In the genomic region with DNA sequence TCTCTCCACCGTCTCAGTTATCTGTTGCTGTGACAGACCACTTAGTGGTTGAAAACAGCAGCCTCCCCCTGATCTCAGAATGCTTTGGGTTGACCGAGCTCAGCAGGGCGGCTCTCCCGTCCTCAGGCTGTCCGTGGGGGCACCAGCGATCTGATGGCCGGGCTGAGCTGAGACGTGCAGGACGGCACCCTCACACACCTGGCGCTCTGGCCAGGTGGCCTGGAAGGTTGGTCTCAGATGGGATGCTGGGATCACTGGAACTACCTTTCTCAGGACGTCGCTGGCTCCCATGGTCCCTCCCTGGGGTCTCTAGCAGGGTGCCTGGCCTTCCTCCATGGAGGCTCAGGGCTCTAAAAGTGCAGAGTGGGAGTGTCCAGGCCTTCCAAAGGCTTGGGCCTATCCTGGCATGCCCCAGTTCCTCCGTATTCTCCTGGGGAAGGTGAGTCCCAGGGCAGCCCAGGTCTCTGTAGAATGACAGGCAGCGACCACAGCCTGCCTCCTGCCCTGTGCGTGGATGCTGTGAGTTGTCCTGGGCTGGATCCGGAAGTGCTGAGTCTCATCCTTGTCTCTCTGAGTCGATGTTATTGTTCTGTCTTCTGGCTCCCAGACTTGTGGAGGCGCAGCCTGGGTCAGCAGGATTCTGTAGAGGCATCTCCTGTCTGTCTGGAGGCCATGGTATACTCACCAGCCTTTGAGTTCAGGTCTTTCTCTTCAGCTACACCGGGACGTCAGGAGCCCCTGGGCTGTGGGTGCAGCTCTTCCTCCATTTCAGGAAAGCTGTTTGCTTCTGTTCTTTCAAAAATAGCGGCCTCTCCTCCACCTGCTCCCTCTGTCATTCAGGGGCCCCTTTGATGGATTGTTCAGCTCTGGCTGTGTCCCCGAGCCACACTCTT, we compare ENCODE assay signal across 14 cellular contexts. TPM values are rescaled to one million over a fixed set of nuclear protein-coding genes. Genes with fewer than 3 reads are reported as not detected.
DNase-seq lines count a peak whose midpoint lies in the region; ATAC-seq and TF ChIP-seq lines count a peak whose summit lies in the region.
"Had no signal": no experiment of that assay in that cellular context is flagged by ENCODE, and none has a peak within 500 bp of the region (broad histone marks: within the 10 kb centered on the region; RNA-seq: fewer than 3 reads in every experiment).

No MANE protein-coding gene starts in this region.

- H2BK15ac ChIP-seq in neuronal stem cell (ENCODE audit: low read length): no peak overlapping the region

- H3K4me1 Mint-ChIP-seq in CD4-positive, alpha-beta T cell (ENCODE audit: low read depth): peaks cover 4% of the 10 kb centered on the region
- peaks cover 4% of the 10 kb centered on the region for H3K4me1 Mint-ChIP-seq in chondrocyte (ENCODE audit: low read depth)

- H2AFZ ChIP-seq in neuronal stem cell (ENCODE audit: low read length): peak overlapping the region; percentile 68

- in situ Hi-C loops in KBM-7 (cut with MboI; ENCODE audit: low pct_unique_long_range_greater_than_20kb, low sequenced_read_pairs): loop anchor here (10.0 kb wide), 1 partner anchor 70 kb away; no protein-coding TSS in a partner anchor

- no peak overlapping the region for H4K8ac ChIP-seq in neuronal stem cell (ENCODE audit: low read depth, low read length)

- H3K27me3 ChIP-seq in CD4-positive, alpha-beta T cell (ENCODE audit: control insufficient read depth, insufficient read depth, low read length): no peaks in the 10 kb centered on the region
- H3K27me3 ChIP-seq in neuronal stem cell (ENCODE audit: control insufficient read depth in 3 of 3, insufficient read depth in 3 of 3, low read depth in 1 of 3, low read length in 3 of 3): peaks cover 0 to 10% (median 2%) of the 10 kb centered on the region in 3 experiments
- H3K27me3 ChIP-seq: upper lobe of left lung had no signal

- no peaks in the 10 kb centered on the region for H3K27me3 Mint-ChIP-seq in CD4-positive, alpha-beta T cell
- no peaks in the 10 kb centered on the region for H3K27me3 Mint-ChIP-seq in chondrocyte (ENCODE audit: low read depth)
- H3K27me3 Mint-ChIP-seq: activated CD4-positive, alpha-beta memory T cell treated with anti-CD3 and anti-CD28 coated beads, Interleukin-2, amount 10 ng/mL, durations not matched to agents 7 days and 5 days had no signal

- no peak overlapping the region for H2BK120ac ChIP-seq in neuronal stem cell (ENCODE audit: low read depth, low read length)

- no peak overlapping the region for H3K27ac ChIP-seq in CD4-positive, alpha-beta T cell (ENCODE audit: low read depth, low read length)
- H3K27ac ChIP-seq in neuronal stem cell (replicated peaks; ENCODE audit: low read length): no peak overlapping the region
- H3K27ac ChIP-seq: upper lobe of left lung had no signal

- H3K4me3 Mint-ChIP-seq in CD4-positive, alpha-beta T cell: no peak overlapping the region
- H3K4me3 Mint-ChIP-seq in chondrocyte (ENCODE audit: unreplicated experiment): no peak overlapping the region
- H3K4me3 Mint-ChIP-seq: activated CD4-positive, alpha-beta memory T cell treated with anti-CD3 and anti-CD28 coated beads, Interleukin-2, amount 10 ng/mL, durations not matched to agents 7 days and 5 days had no signal

- H3K23ac ChIP-seq in neuronal stem cell (ENCODE audit: low read depth, low read length, poor library complexity): no peak overlapping the region

- peak overlapping the region; percentile 51 for H2AK5ac ChIP-seq in neuronal stem cell (ENCODE audit: low read depth, low read length)

- POLR2A ChIA-PET in CD4-positive, alpha-beta T cell (lab: Charles Lee): no interaction called here

- intact Hi-C loops in CD4-positive, alpha-beta T cell (cut with DNase I, micrococcal nuclease): loop anchor here in 1 of 2 experiments (5.0 kb wide), 2 partner anchors 53 to 78 kb away; partner anchors contain the start of genes LRRC27 and STK32C

- CTCF ChIA-PET in CD4-positive, alpha-beta T cell (lab: Charles Lee): no interaction called here

- H3K36me3 ChIP-seq in neuronal stem cell (replicated peaks in 1 of 2; ENCODE audit: control insufficient read depth in 2 of 2, insufficient read depth in 2 of 2, low read length in 2 of 2): no peaks in the 10 kb centered on the region
- H3K36me3 ChIP-seq: upper lobe of left lung had no signal

- peak overlapping the region; percentile 27 for H3K27ac Mint-ChIP-seq in CD4-positive, alpha-beta T cell
- H3K27ac Mint-ChIP-seq in chondrocyte (ENCODE audit: unreplicated experiment): no peak overlapping the region
- H3K27ac Mint-ChIP-seq: activated CD4-positive, alpha-beta memory T cell treated with anti-CD3 and anti-CD28 coated beads, Interleukin-2, amount 10 ng/mL, durations not matched to agents 7 days and 5 days had no signal

- H4K91ac ChIP-seq in neuronal stem cell (ENCODE audit: low read depth, low read length, poor library complexity): no peak overlapping the region

- no peak for TF ChIP-seq CTCF in CD4-positive, alpha-beta T cell (IDR thresholded peaks at IDR 0.05)
- TF ChIP-seq CTCF in chondrocyte (IDR thresholded peaks at IDR 0.05): no peak

- H3K18ac ChIP-seq in neuronal stem cell (ENCODE audit: low read length): peak overlapping the region; percentile 23

- no peaks in the 10 kb centered on the region for H3K9me3 Mint-ChIP-seq in CD4-positive, alpha-beta T cell
- peaks cover 3% of the 10 kb centered on the region for H3K9me3 Mint-ChIP-seq in chondrocyte (ENCODE audit: low read depth)
- H3K9me3 Mint-ChIP-seq: activated CD4-positive, alpha-beta memory T cell treated with anti-CD3 and anti-CD28 coated beads, Interleukin-2, amount 10 ng/mL, durations not matched to agents 7 days and 5 days had no signal

- no peak overlapping the region for H2BK5ac ChIP-seq in neuronal stem cell (ENCODE audit: low read length)

- no peak overlapping the region for H3K14ac ChIP-seq in neuronal stem cell (ENCODE audit: low read length)

- H3K4me2 ChIP-seq in neuronal stem cell (ENCODE audit: insufficient read depth, low read length, poor library complexity, severe bottlenecking): no peak overlapping the region

- no peak overlapping the region for H3K4ac ChIP-seq in neuronal stem cell (ENCODE audit: low read length)

- H3K9me3 ChIP-seq in CD4-positive, alpha-beta T cell (ENCODE audit: control insufficient read depth, low read length): no peaks in the 10 kb centered on the region
- no peaks in the 10 kb centered on the region for H3K9me3 ChIP-seq in neuronal stem cell (replicated peaks in 1 of 2; ENCODE audit: control insufficient read depth in 2 of 2, insufficient read depth in 1 of 2, low read depth in 1 of 2, low read length in 2 of 2)
- H3K9me3 ChIP-seq: upper lobe of left lung had no signal

- no peak overlapping the region for H3K4me3 ChIP-seq in neuronal stem cell (ENCODE audit: low read length in 2 of 2)
- H3K4me3 ChIP-seq: upper lobe of left lung had no signal

- H2BK12ac ChIP-seq in neuronal stem cell (ENCODE audit: low read length): no peak overlapping the region

- H3K36me3 Mint-ChIP-seq in CD4-positive, alpha-beta T cell (ENCODE audit: low read depth): no peaks in the 10 kb centered on the region
- H3K36me3 Mint-ChIP-seq in chondrocyte (ENCODE audit: low read depth): peaks cover 3% of the 10 kb centered on the region

- H3K79me1 ChIP-seq in neuronal stem cell (ENCODE audit: low read depth, low read length): peaks cover 1% of the 10 kb centered on the region

- peak in 1 of 10 experiments; percentile 2 for DNase-seq in CD4-positive, alpha-beta T cell
- DNase-seq in KBM-7: peak; percentile 57
- DNase-seq in chondrocyte (ENCODE audit: low spot score): peak; percentile 78
- DNase-seq in neuronal stem cell (ENCODE audit: low spot score): no peak
- no peak for DNase-seq in EL
- no peak for DNase-seq in NCI-H2029 treated with DMSO at 0.1 percent for 48 hours (lab: John Stamatoyannopoulos, UW)
- DNase-seq in DMS79 treated with DMSO at 0.1 percent for 48 hours (lab: John Stamatoyannopoulos, UW): no peak
- DNase-seq: activated CD4-positive, alpha-beta memory T cell treated with anti-CD3 and anti-CD28 coated beads, Interleukin-2, amount 10 ng/mL, durations not matched to agents 7 days and 5 days; activated naive CD4-positive, alpha-beta T cell; IMR-90; NCI-H146; NCI-H524 treated with DMSO at 0.1 percent for 48 hours; T1000 had no signal

- ATAC-seq in CD4-positive, alpha-beta T cell (ENCODE audit: poor library complexity): no peak

- WGBS in neuronal stem cell (ENCODE audit: extremely low coverage in 2 of 2, insufficient read length in 2 of 2, insufficient replicate concordance in 1 of 2), 2 donors: no CpG with 5 or more reads among the region's 22 CpGs

- H3K9ac ChIP-seq in neuronal stem cell (ENCODE audit: low read depth, low read length, poor library complexity): no peak overlapping the region

- H3K4me1 ChIP-seq in neuronal stem cell (ENCODE audit: control insufficient read depth in 2 of 2, insufficient read depth in 1 of 2, low read depth in 1 of 2, low read length in 2 of 2): peaks cover 0 to 4% of the 10 kb centered on the region in 2 donors

RNA-seq across cellular contexts. Expression of gene PWWP2B, which starts 12.1 kb away (rescaled TPM):
- total RNA-seq in CD4-positive, alpha-beta T cell: 10 to 100 TPM; 19.2 to 19.6 TPM
- total RNA-seq in chondrocyte: 9.9 to 13.9 TPM (median 13.2 TPM) in 3 replicates
- 2.1 TPM for polyA plus RNA-seq in neuronal stem cell (2013, experiment 1 of 2)
- polyA plus RNA-seq in neuronal stem cell (2013, experiment 2 of 2): 2.0 TPM

RNA-seq across cellular contexts. Expression of gene LRRC27, which starts 52.9 kb away (rescaled TPM):
- total RNA-seq in CD4-positive, alpha-beta T cell: 1 to 10 TPM; 2.4 to 2.8 TPM
- 10.2 to 14.4 TPM (median 13.2 TPM) in 3 replicates for total RNA-seq in chondrocyte
- polyA plus RNA-seq in neuronal stem cell (2013, experiment 1 of 2): 12.6 TPM
- polyA plus RNA-seq in neuronal stem cell (2013, experiment 2 of 2): 11.2 TPM

Comparison
In these comparisons a context has a peak if more than half of its experiments do, and no peak if none do; other contexts are left out.
1. DNase-seq: peak in KBM-7 (single experiment) and chondrocyte (single experiment); none in neuronal stem cell (single experiment), EL (single experiment), NCI-H2029 treated with DMSO at 0.1 percent for 48 hours (single experiment) and DMS79 treated with DMSO at 0.1 percent for 48 hours (single experiment).